16 cellular contexts compared by ENCODE assay signal in genomic region chr9:17613723-17614122, GRCh38. TPM values are rescaled to one million over a fixed set of nuclear protein-coding genes. Genes with fewer than 3 reads are reported as not detected.
DNase-seq lines count a peak whose midpoint lies in the region; ATAC-seq, FAIRE-seq and TF ChIP-seq lines count a peak whose summit lies in the region.
"Had no signal": no experiment of that assay in that cellular context is flagged by ENCODE, and none has a peak within 500 bp of the region (broad histone marks: within the 10 kb centered on the region; RNA-seq: fewer than 3 reads in every experiment).

No MANE protein-coding gene starts in this region.

- POLR2A ChIA-PET in activated CD4-positive, alpha-beta T cell treated with anti-CD3 and anti-CD28 coated beads for 36 hours (lab: Charles Lee) = no interaction called here

- H3K27ac Mint-ChIP-seq in activated CD4-positive, alpha-beta T cell treated with anti-CD3 and anti-CD28 coated beads for 36 hours = no peak overlapping the region
- H3K27ac Mint-ChIP-seq: progenitor cell of endocrine pancreas had no signal

- DNase-seq in A172 (ENCODE audit: low spot score) (peak; percentile 61), ELR (ENCODE audit: low read depth) (peak; percentile 57), RKO (ENCODE audit: low spot score) (peak; percentile 20), fibroblast of lung (ENCODE audit: low read depth in 2 of 2) (peak; percentile 87 to 92), GM19239 (ENCODE audit: insufficient read length, low spot score) (no peak), T-helper 2 cell (no peak)
- no peak for DNase-seq in activated CD4-positive, alpha-beta T cell treated with anti-CD3 and anti-CD28 coated beads for 36 hours
- DNase-seq: activated CD4-positive, alpha-beta T cell treated with anti-CD3 and anti-CD28 coated beads for 1 hour; colonic mucosa; NCI-H1436 treated with DMSO at 0.1 percent for 48 hours; Right ventricle myocardium superior had no signal

- H3K9me3 ChIP-seq in fibroblast of lung (ENCODE audit: control insufficient read depth, insufficient read depth, low read depth, low read length) = no peaks in the 10 kb centered on the region
- H3K9me3 ChIP-seq: BLaER1 treated with 17β-estradiol and CSF1 and Interleukin-3, amounts not matched to agents 10 nM and 100 nM; colonic mucosa had no signal

- no peak overlapping the region for H3K27ac ChIP-seq in fibroblast of lung (ENCODE audit: insufficient read depth, low read length)
- H3K27ac ChIP-seq: BLaER1 treated with 17β-estradiol and CSF1 and Interleukin-3, amounts not matched to agents 10 nM and 100 nM; colonic mucosa; hepatocyte had no signal

- no peak for ATAC-seq in activated CD4-positive, alpha-beta T cell treated with anti-CD3 and anti-CD28 coated beads for 36 hours
- ATAC-seq in GM18870 (IDR thresholded peaks at IDR 0.05; ENCODE audit: unreplicated experiment) = no peak

- CTCF ChIA-PET in activated CD4-positive, alpha-beta T cell treated with anti-CD3 and anti-CD28 coated beads for 36 hours (lab: Charles Lee) = no interaction called here

- no peak overlapping the region for H2AFZ ChIP-seq in fibroblast of lung (ENCODE audit: low read length)
- H2AFZ ChIP-seq: hepatocyte had no signal

- no peaks in the 10 kb centered on the region for H3K27me3 Mint-ChIP-seq in activated CD4-positive, alpha-beta T cell treated with anti-CD3 and anti-CD28 coated beads for 36 hours
- H3K27me3 Mint-ChIP-seq: progenitor cell of endocrine pancreas had no signal

- no peaks in the 10 kb centered on the region for H3K4me1 Mint-ChIP-seq in activated CD4-positive, alpha-beta T cell treated with anti-CD3 and anti-CD28 coated beads for 36 hours

- no peak for TF ChIP-seq CTCF in fibroblast of lung (conservative IDR thresholded peaks at IDR 0.05 in 1 of 2, IDR thresholded peaks at IDR 0.05 in 1 of 2; ENCODE audit: low read depth in 1 of 2, low read length in 2 of 2)

- intact Hi-C loops in activated CD4-positive, alpha-beta T cell treated with anti-CD3 and anti-CD28 coated beads for 36 hours (cut with DNase I, micrococcal nuclease) = no loop called here

- FAIRE-seq in GM19239 (lab: Jason Lieb, UNC) = no peak

- H4K20me1 ChIP-seq in fibroblast of lung (ENCODE audit: control insufficient read depth, extremely low read depth, insufficient read depth, low read length) = no peaks in the 10 kb centered on the region
- H4K20me1 ChIP-seq: BLaER1 treated with 17β-estradiol and CSF1 and Interleukin-3, amounts not matched to agents 10 nM and 100 nM had no signal

- no peak overlapping the region for H3K9ac ChIP-seq in fibroblast of lung (ENCODE audit: insufficient read depth, low read length)
- H3K9ac ChIP-seq: BLaER1 treated with 17β-estradiol and CSF1 and Interleukin-3, amounts not matched to agents 10 nM and 100 nM had no signal

- H3K36me3 Mint-ChIP-seq in activated CD4-positive, alpha-beta T cell treated with anti-CD3 and anti-CD28 coated beads for 36 hours (ENCODE audit: low read depth) = no peaks in the 10 kb centered on the region

- H3K4me1 ChIP-seq in fibroblast of lung (ENCODE audit: control insufficient read depth, extremely low read depth, insufficient read depth, low read length) = no peaks in the 10 kb centered on the region
- H3K4me1 ChIP-seq: BLaER1 treated with 17β-estradiol and CSF1 and Interleukin-3, amounts not matched to agents 10 nM and 100 nM; colonic mucosa had no signal

- no peaks in the 10 kb centered on the region for H3K9me3 Mint-ChIP-seq in activated CD4-positive, alpha-beta T cell treated with anti-CD3 and anti-CD28 coated beads for 36 hours (ENCODE audit: low read depth)

- H3K79me2 ChIP-seq in fibroblast of lung (ENCODE audit: control insufficient read depth, insufficient read depth, low read length) = no peaks in the 10 kb centered on the region
- H3K79me2 ChIP-seq: hepatocyte had no signal

- no peaks in the 10 kb centered on the region for H3K27me3 ChIP-seq in fibroblast of lung (ENCODE audit: control insufficient read depth, insufficient read depth, low read length)
- H3K27me3 ChIP-seq: BLaER1 treated with 17β-estradiol and CSF1 and Interleukin-3, amounts not matched to agents 10 nM and 100 nM; colonic mucosa; hepatocyte had no signal

- no peaks in the 10 kb centered on the region for H3K36me3 ChIP-seq in fibroblast of lung (ENCODE audit: control insufficient read depth, insufficient read depth, low read length)
- H3K36me3 ChIP-seq: BLaER1 treated with 17β-estradiol and CSF1 and Interleukin-3, amounts not matched to agents 10 nM and 100 nM; colonic mucosa had no signal

- no peak overlapping the region for H3K4me3 ChIP-seq in fibroblast of lung (replicated peaks in 1 of 4; ENCODE audit: control extremely low read depth in 1 of 4, insufficient read depth in 1 of 4, low read depth in 3 of 4, low read length in 4 of 4)
- H3K4me3 ChIP-seq: BLaER1 treated with 17β-estradiol and CSF1 and Interleukin-3, amounts not matched to agents 10 nM and 100 nM; colonic mucosa; hepatocyte had no signal

- H3K4me3 Mint-ChIP-seq in activated CD4-positive, alpha-beta T cell treated with anti-CD3 and anti-CD28 coated beads for 36 hours = no peak overlapping the region

- no peak overlapping the region for H3K4me2 ChIP-seq in fibroblast of lung (ENCODE audit: extremely low read depth, insufficient read depth, low read length)
- H3K4me2 ChIP-seq: BLaER1 treated with 17β-estradiol and CSF1 and Interleukin-3, amounts not matched to agents 10 nM and 100 nM; hepatocyte had no signal

RNA-seq across cellular contexts. Expression of gene SH3GL2, which starts 34.9 kb away (rescaled TPM):
- 0.67 TPM in 1 of 2 replicates, not detected in the other for total RNA-seq in A172 (2014; rRNA removed; shearing (Covaris generic))
- total RNA-seq in fibroblast of lung = under 0.01 and 0.17 TPM in 2 replicates
- polyA plus RNA-seq in fibroblast of lung = 0.10 TPM in 1 of 2 replicates, not detected in the other
- 0.08 TPM in 1 of 2 replicates, not detected in the other for polyA plus RNA-seq in fibroblast of lung (2012)
- 0.67 TPM in 1 of 2 replicates, not detected in the other for polyA minus RNA-seq in fibroblast of lung (ENCODE audit: low replicate concordance)
- total RNA-seq in activated CD4-positive, alpha-beta T cell treated with anti-CD3 and anti-CD28 coated beads for 36 hours = not detected
- total RNA-seq: lung microvascular endothelial cell, Right ventricle myocardium superior had no signal

Comparison
In these comparisons a context has a peak if more than half of its experiments do, and no peak if none do; other contexts are left out.
1. DNase-seq: peak in A172 (single experiment), ELR (single experiment), RKO (single experiment) and fibroblast of lung (2 of 2); none in GM19239 (single experiment), activated CD4-positive, alpha-beta T cell treated with anti-CD3 and anti-CD28 coated beads for 36 hours (single experiment) and T-helper 2 cell (0 of 5).